In the genomic region with DNA sequence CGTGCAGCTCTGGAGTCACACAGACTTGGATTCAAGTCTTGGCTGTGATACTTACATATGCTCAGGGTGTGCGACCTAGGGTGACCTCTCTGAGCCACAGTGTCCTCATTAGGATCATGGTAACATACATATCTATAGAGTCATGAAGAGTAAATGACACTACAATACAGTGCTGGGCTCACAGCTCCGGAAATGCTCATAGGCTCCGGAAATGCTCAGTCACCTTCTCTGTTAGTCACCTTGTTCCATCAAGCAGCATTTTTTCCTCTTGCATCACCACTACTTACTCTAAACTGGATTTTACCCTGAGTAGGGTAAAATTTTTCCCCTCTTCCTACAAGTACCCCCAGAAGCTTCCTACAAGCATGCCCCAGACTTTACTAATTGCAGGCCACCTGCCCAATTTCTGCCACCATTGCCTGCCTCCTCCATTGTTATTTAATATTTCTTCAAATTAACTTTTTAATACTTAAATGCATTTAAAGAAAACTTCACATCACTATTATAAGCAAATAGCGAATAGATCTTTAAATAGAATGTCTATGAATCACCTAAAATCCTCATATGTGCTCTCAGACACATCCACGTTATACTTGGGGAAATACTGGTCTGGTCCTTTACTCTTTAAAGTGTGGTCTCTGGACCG, we compare ENCODE assay signal across 1 cellular context.
TF ChIP-seq lines count a peak whose summit lies in the region.

No MANE protein-coding gene starts in this region.

TF ChIP-seq in H1, 55 proteins besides CTCF, POLR2A, EP300 and RAD21 (continued from another document):
- TF ChIP-seq, protein P1, sequence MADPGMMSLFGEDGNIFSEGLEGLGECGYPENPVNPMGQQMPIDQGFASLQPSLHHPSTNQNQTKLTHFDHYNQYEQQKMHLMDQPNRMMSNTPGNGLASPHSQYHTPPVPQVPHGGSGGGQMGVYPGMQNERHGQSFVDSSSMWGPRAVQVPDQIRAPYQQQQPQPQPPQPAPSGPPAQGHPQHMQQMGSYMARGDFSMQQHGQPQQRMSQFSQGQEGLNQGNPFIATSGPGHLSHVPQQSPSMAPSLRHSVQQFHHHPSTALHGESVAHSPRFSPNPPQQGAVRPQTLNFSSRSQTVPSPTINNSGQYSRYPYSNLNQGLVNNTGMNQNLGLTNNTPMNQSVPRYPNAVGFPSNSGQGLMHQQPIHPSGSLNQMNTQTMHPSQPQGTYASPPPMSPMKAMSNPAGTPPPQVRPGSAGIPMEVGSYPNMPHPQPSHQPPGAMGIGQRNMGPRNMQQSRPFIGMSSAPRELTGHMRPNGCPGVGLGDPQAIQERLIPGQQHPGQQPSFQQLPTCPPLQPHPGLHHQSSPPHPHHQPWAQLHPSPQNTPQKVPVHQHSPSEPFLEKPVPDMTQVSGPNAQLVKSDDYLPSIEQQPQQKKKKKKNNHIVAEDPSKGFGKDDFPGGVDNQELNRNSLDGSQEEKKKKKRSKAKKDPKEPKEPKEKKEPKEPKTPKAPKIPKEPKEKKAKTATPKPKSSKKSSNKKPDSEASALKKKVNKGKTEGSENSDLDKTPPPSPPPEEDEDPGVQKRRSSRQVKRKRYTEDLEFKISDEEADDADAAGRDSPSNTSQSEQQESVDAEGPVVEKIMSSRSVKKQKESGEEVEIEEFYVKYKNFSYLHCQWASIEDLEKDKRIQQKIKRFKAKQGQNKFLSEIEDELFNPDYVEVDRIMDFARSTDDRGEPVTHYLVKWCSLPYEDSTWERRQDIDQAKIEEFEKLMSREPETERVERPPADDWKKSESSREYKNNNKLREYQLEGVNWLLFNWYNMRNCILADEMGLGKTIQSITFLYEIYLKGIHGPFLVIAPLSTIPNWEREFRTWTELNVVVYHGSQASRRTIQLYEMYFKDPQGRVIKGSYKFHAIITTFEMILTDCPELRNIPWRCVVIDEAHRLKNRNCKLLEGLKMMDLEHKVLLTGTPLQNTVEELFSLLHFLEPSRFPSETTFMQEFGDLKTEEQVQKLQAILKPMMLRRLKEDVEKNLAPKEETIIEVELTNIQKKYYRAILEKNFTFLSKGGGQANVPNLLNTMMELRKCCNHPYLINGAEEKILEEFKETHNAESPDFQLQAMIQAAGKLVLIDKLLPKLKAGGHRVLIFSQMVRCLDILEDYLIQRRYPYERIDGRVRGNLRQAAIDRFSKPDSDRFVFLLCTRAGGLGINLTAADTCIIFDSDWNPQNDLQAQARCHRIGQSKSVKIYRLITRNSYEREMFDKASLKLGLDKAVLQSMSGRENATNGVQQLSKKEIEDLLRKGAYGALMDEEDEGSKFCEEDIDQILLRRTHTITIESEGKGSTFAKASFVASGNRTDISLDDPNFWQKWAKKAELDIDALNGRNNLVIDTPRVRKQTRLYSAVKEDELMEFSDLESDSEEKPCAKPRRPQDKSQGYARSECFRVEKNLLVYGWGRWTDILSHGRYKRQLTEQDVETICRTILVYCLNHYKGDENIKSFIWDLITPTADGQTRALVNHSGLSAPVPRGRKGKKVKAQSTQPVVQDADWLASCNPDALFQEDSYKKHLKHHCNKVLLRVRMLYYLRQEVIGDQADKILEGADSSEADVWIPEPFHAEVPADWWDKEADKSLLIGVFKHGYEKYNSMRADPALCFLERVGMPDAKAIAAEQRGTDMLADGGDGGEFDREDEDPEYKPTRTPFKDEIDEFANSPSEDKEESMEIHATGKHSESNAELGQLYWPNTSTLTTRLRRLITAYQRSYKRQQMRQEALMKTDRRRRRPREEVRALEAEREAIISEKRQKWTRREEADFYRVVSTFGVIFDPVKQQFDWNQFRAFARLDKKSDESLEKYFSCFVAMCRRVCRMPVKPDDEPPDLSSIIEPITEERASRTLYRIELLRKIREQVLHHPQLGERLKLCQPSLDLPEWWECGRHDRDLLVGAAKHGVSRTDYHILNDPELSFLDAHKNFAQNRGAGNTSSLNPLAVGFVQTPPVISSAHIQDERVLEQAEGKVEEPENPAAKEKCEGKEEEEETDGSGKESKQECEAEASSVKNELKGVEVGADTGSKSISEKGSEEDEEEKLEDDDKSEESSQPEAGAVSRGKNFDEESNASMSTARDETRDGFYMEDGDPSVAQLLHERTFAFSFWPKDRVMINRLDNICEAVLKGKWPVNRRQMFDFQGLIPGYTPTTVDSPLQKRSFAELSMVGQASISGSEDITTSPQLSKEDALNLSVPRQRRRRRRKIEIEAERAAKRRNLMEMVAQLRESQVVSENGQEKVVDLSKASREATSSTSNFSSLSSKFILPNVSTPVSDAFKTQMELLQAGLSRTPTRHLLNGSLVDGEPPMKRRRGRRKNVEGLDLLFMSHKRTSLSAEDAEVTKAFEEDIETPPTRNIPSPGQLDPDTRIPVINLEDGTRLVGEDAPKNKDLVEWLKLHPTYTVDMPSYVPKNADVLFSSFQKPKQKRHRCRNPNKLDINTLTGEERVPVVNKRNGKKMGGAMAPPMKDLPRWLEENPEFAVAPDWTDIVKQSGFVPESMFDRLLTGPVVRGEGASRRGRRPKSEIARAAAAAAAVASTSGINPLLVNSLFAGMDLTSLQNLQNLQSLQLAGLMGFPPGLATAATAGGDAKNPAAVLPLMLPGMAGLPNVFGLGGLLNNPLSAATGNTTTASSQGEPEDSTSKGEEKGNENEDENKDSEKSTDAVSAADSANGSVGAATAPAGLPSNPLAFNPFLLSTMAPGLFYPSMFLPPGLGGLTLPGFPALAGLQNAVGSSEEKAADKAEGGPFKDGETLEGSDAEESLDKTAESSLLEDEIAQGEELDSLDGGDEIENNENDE (IDR thresholded peaks at IDR 0.05; ENCODE audit: insufficient replicate concordance, low read length): no peak
- TF ChIP-seq SP4 (IDR thresholded peaks at IDR 0.05; ENCODE audit: low read length) (no peak), GABPA (IDR thresholded peaks at IDR 0.05; ENCODE audit: borderline replicate concordance, insufficient read depth, low read length) (no peak), KDM1A (IDR thresholded peaks at IDR 0.05; ENCODE audit: borderline replicate concordance, low read length) (no peak), SRF (IDR thresholded peaks at IDR 0.05; ENCODE audit: low read depth, low read length) (no peak), SIRT6 (IDR thresholded peaks at IDR 0.05; ENCODE audit: low read length) (no peak), JUND (IDR thresholded peaks at IDR 0.05; ENCODE audit: low read length) (no peak), SP1 (IDR thresholded peaks at IDR 0.05; ENCODE audit: low read depth, low read length) (no peak), YY1 (IDR thresholded peaks at IDR 0.05; ENCODE audit: low read depth, low read length) (no peak), BRCA1 (IDR thresholded peaks at IDR 0.05; ENCODE audit: low read depth, low read length) (no peak), SP2 (IDR thresholded peaks at IDR 0.05; ENCODE audit: low read length) (no peak), KDM4A (IDR thresholded peaks at IDR 0.05; ENCODE audit: low read depth, low read length, severe bottlenecking) (no peak), HDAC2 (IDR thresholded peaks at IDR 0.05; ENCODE audit: borderline replicate concordance in 1 of 2, low read depth in 2 of 2, low read length in 2 of 2) (no peak)
- TF ChIP-seq, protein P2, sequence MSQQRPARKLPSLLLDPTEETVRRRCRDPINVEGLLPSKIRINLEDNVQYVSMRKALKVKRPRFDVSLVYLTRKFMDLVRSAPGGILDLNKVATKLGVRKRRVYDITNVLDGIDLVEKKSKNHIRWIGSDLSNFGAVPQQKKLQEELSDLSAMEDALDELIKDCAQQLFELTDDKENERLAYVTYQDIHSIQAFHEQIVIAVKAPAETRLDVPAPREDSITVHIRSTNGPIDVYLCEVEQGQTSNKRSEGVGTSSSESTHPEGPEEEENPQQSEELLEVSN (IDR thresholded peaks at IDR 0.05): no peak
